ENCODE assay signal across 2 cellular contexts in genomic region chr18:76452357-76452756, GRCh38.
TF ChIP-seq lines count a peak whose summit lies in the region.

No MANE protein-coding gene starts in this region.

TF ChIP-seq in GM23338, 12 proteins besides CTCF, POLR2A, EP300 and RAD21:
- TF ChIP-seq ZNF331 (CRISPR knock-in tag; IDR thresholded peaks at IDR 0.05; ENCODE audit: low read depth): no peak

TF ChIP-seq in H1, 55 proteins besides CTCF, POLR2A, EP300 and RAD21:
- TF ChIP-seq CEBPB (IDR thresholded peaks at IDR 0.05; ENCODE audit: low read depth, low read length) (no peak), SUZ12 (IDR thresholded peaks at IDR 0.05; ENCODE audit: low read length) (peak; percentile 14; the same call in 1 of the 2 replicates)
TF ChIP-seq in H1: peak in this region for 1.
